ENCODE assay signal across 22 cellular contexts in the genomic region with DNA sequence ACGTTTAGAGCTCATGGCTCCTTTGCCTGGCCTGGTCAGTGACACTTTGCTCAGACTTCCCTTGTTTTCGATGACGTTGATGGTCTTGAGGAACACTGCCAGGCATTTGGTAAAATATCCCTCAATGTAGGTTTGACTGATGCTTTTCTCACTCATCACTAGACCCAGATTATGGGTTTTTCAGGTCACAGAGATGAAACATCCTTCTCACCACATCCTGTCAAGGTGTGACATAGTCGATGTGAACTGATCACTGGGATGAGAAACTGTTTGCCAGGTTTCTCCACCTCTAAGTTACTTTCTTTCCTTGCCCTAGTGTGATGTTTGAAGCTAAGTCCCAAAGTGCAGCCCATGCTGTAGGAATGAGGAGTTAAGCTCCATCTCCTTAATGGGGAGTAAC.
DNase-seq lines count a peak whose midpoint lies in the region; ATAC-seq, FAIRE-seq and TF ChIP-seq lines count a peak whose summit lies in the region.
"Had no signal": no experiment of that assay in that cellular context is flagged by ENCODE, and none has a peak within 500 bp of the region (broad histone marks: within the 10 kb centered on the region; RNA-seq: fewer than 3 reads in every experiment).

No MANE protein-coding gene starts in this region.

- 61 to 78% (median 71%) methylated on average over 4 of the region's 4 CpGs for WGBS in small intestine, 3 donors
- WGBS in hepatocyte (ENCODE audit: low lambda C conversion rate, missing lambda C conversion rate), result 91% methylated on average over 4 of the region's 4 CpGs

- intact Hi-C loops in activated CD4-positive, alpha-beta memory T cell treated with anti-CD3 and anti-CD28 coated beads for 36 hours (cut with micrococcal nuclease), result loop anchor here (2.0 kb wide), 1 partner anchor 82 kb away; the partner anchor contains the start of gene AFF3
- intact Hi-C loops in activated T-helper 1 cell treated with anti-CD3 and anti-CD28 coated beads, Interleukin-12 subunit alpha, Interleukin-12 subunit beta, Interleukin-2, Interleukin-4 antibody, amounts not matched to agents 30 ng/mL and 10 ng/mL and 1 ng/mL, durations not matched to agents 14 hours and 24 hours and 36 hours (cut with micrococcal nuclease), result loop anchor here (2.0 kb wide), 1 partner anchor 76 kb away; no protein-coding TSS in a partner anchor

- peak; percentile 16 for DNase-seq in activated CD4-positive, alpha-beta memory T cell treated with anti-CD3 and anti-CD28 coated beads for 36 hours
- DNase-seq in activated CD4-positive, alpha-beta memory T cell treated with anti-CD3 and anti-CD28 coated beads, Interleukin-2, amount 10 ng/mL, durations not matched to agents 7 days and 5 days, result no peak
- DNase-seq in GM12891 (ENCODE audit: insufficient read length, low spot score), result no peak
- DNase-seq in activated T-helper 1 cell treated with anti-CD3 and anti-CD28 coated beads, Interleukin-12 subunit alpha, Interleukin-12 subunit beta, Interleukin-2, Interleukin-4 antibody, amounts not matched to agents 30 ng/mL and 10 ng/mL and 1 ng/mL, durations not matched to agents 14 hours and 24 hours and 36 hours (ENCODE audit: low spot score), result peak; percentile 6
- peak; percentile 33 for DNase-seq in small intestine
- DNase-seq in hepatocyte (ENCODE audit: low spot score), result no peak
- DNase-seq: EL; endodermal cell; heart right ventricle; islet precursor cell; mammary epithelial cell; natural killer cell; NCI-H2029 treated with DMSO at 0.1 percent for 48 hours; NCI-H524 treated with DMSO at 0.1 percent for 48 hours; posterior cingulate gyrus; stimulated activated naive CD4-positive, alpha-beta T cell treated with Interleukin-2 at 50 U/mL for 16 hours had no signal

- H3K27me3 ChIP-seq in small intestine (ENCODE audit: control insufficient read depth in 2 of 2, insufficient read depth in 2 of 2, low read length in 2 of 2), result no peaks in the 10 kb centered on the region
- no peaks in the 10 kb centered on the region for H3K27me3 ChIP-seq in hepatocyte
- H3K27me3 ChIP-seq: ascending aorta, heart right ventricle had no signal

- POLR2A ChIA-PET in activated CD4-positive, alpha-beta memory T cell treated with anti-CD3 and anti-CD28 coated beads for 36 hours (lab: Charles Lee), result interaction anchor here (1.0 to 1.1 kb wide), 2 partner anchors 10 to 16 kb away, joined by 3 read pairs; no protein-coding TSS in a partner anchor
- POLR2A ChIA-PET in activated CD4-positive, alpha-beta memory T cell treated with anti-CD3 and anti-CD28 coated beads, Interleukin-2, amount 10 ng/mL, durations not matched to agents 7 days and 5 days (lab: Charles Lee), result no interaction called here

- peaks cover 4% of the 10 kb centered on the region for H3K79me2 ChIP-seq in hepatocyte

- no peak overlapping the region for H3K4me2 ChIP-seq in hepatocyte
- H3K4me2 ChIP-seq: smooth muscle cell had no signal

- no peaks in the 10 kb centered on the region for H4K20me1 ChIP-seq in hepatocyte (ENCODE audit: insufficient read depth, poor library complexity, severe bottlenecking)

- no peaks in the 10 kb centered on the region for H3K9me2 ChIP-seq in hepatocyte (replicated peaks; ENCODE audit: insufficient read depth)

- H3K27ac Mint-ChIP-seq in activated CD4-positive, alpha-beta memory T cell treated with anti-CD3 and anti-CD28 coated beads for 36 hours, result peak overlapping the region; percentile 53
- no peak overlapping the region for H3K27ac Mint-ChIP-seq in activated CD4-positive, alpha-beta memory T cell treated with anti-CD3 and anti-CD28 coated beads, Interleukin-2, amount 10 ng/mL, durations not matched to agents 7 days and 5 days
- peak overlapping the region; percentile 88 for H3K27ac Mint-ChIP-seq in activated T-helper 1 cell treated with anti-CD3 and anti-CD28 coated beads, Interleukin-12 subunit alpha, Interleukin-12 subunit beta, Interleukin-2, Interleukin-4 antibody, amounts not matched to agents 30 ng/mL and 10 ng/mL and 1 ng/mL, durations not matched to agents 14 hours and 24 hours and 36 hours
- H3K27ac Mint-ChIP-seq: endodermal cell, natural killer cell had no signal

- H3K27ac ChIP-seq in small intestine (ENCODE audit: low read depth in 1 of 2, low read length in 1 of 2), result peak overlapping the region in 1 of 2 donors; percentile 22
- H3K27ac ChIP-seq in hepatocyte, result no peak overlapping the region
- H3K27ac ChIP-seq: ascending aorta, heart right ventricle had no signal

- no peaks in the 10 kb centered on the region for H3K9me3 ChIP-seq in small intestine (ENCODE audit: control insufficient read depth, low read depth)
- no peaks in the 10 kb centered on the region for H3K9me3 ChIP-seq in hepatocyte (ENCODE audit: low read depth)
- H3K9me3 ChIP-seq: ascending aorta had no signal

- TF ChIP-seq CTCF in hepatocyte (IDR thresholded peaks at IDR 0.05; ENCODE audit: poor library complexity), result no peak

- H3K4me1 Mint-ChIP-seq in activated CD4-positive, alpha-beta memory T cell treated with anti-CD3 and anti-CD28 coated beads for 36 hours (ENCODE audit: low read depth), result peaks cover 30% of the 10 kb centered on the region
- H3K4me1 Mint-ChIP-seq in activated CD4-positive, alpha-beta memory T cell treated with anti-CD3 and anti-CD28 coated beads, Interleukin-2, amount 10 ng/mL, durations not matched to agents 7 days and 5 days, result peaks cover 6% of the 10 kb centered on the region
- peaks cover 25% of the 10 kb centered on the region for H3K4me1 Mint-ChIP-seq in activated T-helper 1 cell treated with anti-CD3 and anti-CD28 coated beads, Interleukin-12 subunit alpha, Interleukin-12 subunit beta, Interleukin-2, Interleukin-4 antibody, amounts not matched to agents 30 ng/mL and 10 ng/mL and 1 ng/mL, durations not matched to agents 14 hours and 24 hours and 36 hours (ENCODE audit: low read depth)
- H3K4me1 Mint-ChIP-seq: endodermal cell had no signal

- peaks cover 2% of the 10 kb centered on the region for H3K9me3 Mint-ChIP-seq in activated CD4-positive, alpha-beta memory T cell treated with anti-CD3 and anti-CD28 coated beads for 36 hours
- H3K9me3 Mint-ChIP-seq in activated CD4-positive, alpha-beta memory T cell treated with anti-CD3 and anti-CD28 coated beads, Interleukin-2, amount 10 ng/mL, durations not matched to agents 7 days and 5 days, result peaks cover 3% of the 10 kb centered on the region
- H3K9me3 Mint-ChIP-seq in activated T-helper 1 cell treated with anti-CD3 and anti-CD28 coated beads, Interleukin-12 subunit alpha, Interleukin-12 subunit beta, Interleukin-2, Interleukin-4 antibody, amounts not matched to agents 30 ng/mL and 10 ng/mL and 1 ng/mL, durations not matched to agents 14 hours and 24 hours and 36 hours, result peaks cover 3% of the 10 kb centered on the region
- H3K9me3 Mint-ChIP-seq: natural killer cell had no signal

- no peak overlapping the region for H3K4me3 Mint-ChIP-seq in activated CD4-positive, alpha-beta memory T cell treated with anti-CD3 and anti-CD28 coated beads for 36 hours
- H3K4me3 Mint-ChIP-seq in activated CD4-positive, alpha-beta memory T cell treated with anti-CD3 and anti-CD28 coated beads, Interleukin-2, amount 10 ng/mL, durations not matched to agents 7 days and 5 days, result no peak overlapping the region
- H3K4me3 Mint-ChIP-seq in activated T-helper 1 cell treated with anti-CD3 and anti-CD28 coated beads, Interleukin-12 subunit alpha, Interleukin-12 subunit beta, Interleukin-2, Interleukin-4 antibody, amounts not matched to agents 30 ng/mL and 10 ng/mL and 1 ng/mL, durations not matched to agents 14 hours and 24 hours and 36 hours, result peak overlapping the region; percentile 57
- H3K4me3 Mint-ChIP-seq: endodermal cell, natural killer cell had no signal

- H2AFZ ChIP-seq in hepatocyte, result no peak overlapping the region

- H3K4me3 ChIP-seq in small intestine (ENCODE audit: low read depth in 1 of 2, low read length in 2 of 2), result no peak overlapping the region
- no peak overlapping the region for H3K4me3 ChIP-seq in hepatocyte
- H3K4me3 ChIP-seq: ascending aorta, heart right ventricle, smooth muscle cell had no signal

- ATAC-seq in GM21515 (IDR thresholded peaks at IDR 0.05; ENCODE audit: unreplicated experiment) (no peak), HG02973 (IDR thresholded peaks at IDR 0.05; ENCODE audit: unreplicated experiment) (no peak)
- ATAC-seq: heart right ventricle, Right ventricle myocardium inferior had no signal

- CTCF ChIA-PET in activated CD4-positive, alpha-beta memory T cell treated with anti-CD3 and anti-CD28 coated beads for 36 hours (lab: Charles Lee), result no interaction called here
- CTCF ChIA-PET in activated CD4-positive, alpha-beta memory T cell treated with anti-CD3 and anti-CD28 coated beads, Interleukin-2, amount 10 ng/mL, durations not matched to agents 7 days and 5 days (lab: Charles Lee), result no interaction called here

- H3K4me1 ChIP-seq in small intestine (ENCODE audit: control insufficient read depth in 2 of 2, insufficient read depth in 1 of 2, low read depth in 1 of 2, low read length in 1 of 2), result no peaks in the 10 kb centered on the region
- peaks cover 2% of the 10 kb centered on the region for H3K4me1 ChIP-seq in hepatocyte (ENCODE audit: insufficient read depth)
- H3K4me1 ChIP-seq: ascending aorta had no signal

- no peaks in the 10 kb centered on the region for H3K36me3 ChIP-seq in small intestine (ENCODE audit: control insufficient read depth in 2 of 2, insufficient read depth in 2 of 2, low read length in 2 of 2)
- no peaks in the 10 kb centered on the region for H3K36me3 ChIP-seq in hepatocyte (replicated peaks; ENCODE audit: insufficient read depth, low read depth)
- H3K36me3 ChIP-seq: ascending aorta, heart right ventricle had no signal

- FAIRE-seq in GM12891 (lab: Jason Lieb, UNC), result peak; percentile 75
- FAIRE-seq in small intestine (lab: Jason Lieb, UNC), result no peak

- TF ChIP-seq POLR2A in GM12891 (IDR thresholded peaks at IDR 0.05; ENCODE audit: low read depth, low read length), result no peak

- H3K27me3 Mint-ChIP-seq in activated CD4-positive, alpha-beta memory T cell treated with anti-CD3 and anti-CD28 coated beads for 36 hours, result peaks cover 9% of the 10 kb centered on the region
- peaks cover 8% of the 10 kb centered on the region for H3K27me3 Mint-ChIP-seq in activated CD4-positive, alpha-beta memory T cell treated with anti-CD3 and anti-CD28 coated beads, Interleukin-2, amount 10 ng/mL, durations not matched to agents 7 days and 5 days
- H3K27me3 Mint-ChIP-seq in activated T-helper 1 cell treated with anti-CD3 and anti-CD28 coated beads, Interleukin-12 subunit alpha, Interleukin-12 subunit beta, Interleukin-2, Interleukin-4 antibody, amounts not matched to agents 30 ng/mL and 10 ng/mL and 1 ng/mL, durations not matched to agents 14 hours and 24 hours and 36 hours (ENCODE audit: insufficient read depth), result peaks cover 4% of the 10 kb centered on the region
- H3K27me3 Mint-ChIP-seq: IgD-negative memory B cell had no signal

- no peaks in the 10 kb centered on the region for H3K36me3 Mint-ChIP-seq in activated CD4-positive, alpha-beta memory T cell treated with anti-CD3 and anti-CD28 coated beads for 36 hours
- H3K36me3 Mint-ChIP-seq in activated CD4-positive, alpha-beta memory T cell treated with anti-CD3 and anti-CD28 coated beads, Interleukin-2, amount 10 ng/mL, durations not matched to agents 7 days and 5 days (ENCODE audit: low read depth), result no peaks in the 10 kb centered on the region
- H3K36me3 Mint-ChIP-seq in activated T-helper 1 cell treated with anti-CD3 and anti-CD28 coated beads, Interleukin-12 subunit alpha, Interleukin-12 subunit beta, Interleukin-2, Interleukin-4 antibody, amounts not matched to agents 30 ng/mL and 10 ng/mL and 1 ng/mL, durations not matched to agents 14 hours and 24 hours and 36 hours (ENCODE audit: low read depth), result peaks cover 2% of the 10 kb centered on the region
- H3K36me3 Mint-ChIP-seq: natural killer cell had no signal

Comparison
In these comparisons a context has a peak if more than half of its experiments do, and no peak if none do; other contexts are left out.
1. DNase-seq: peak in activated CD4-positive, alpha-beta memory T cell treated with anti-CD3 and anti-CD28 coated beads for 36 hours (single experiment), activated T-helper 1 cell treated with anti-CD3 and anti-CD28 coated beads, Interleukin-12 subunit alpha, Interleukin-12 subunit beta, Interleukin-2, Interleukin-4 antibody, amounts not matched to agents 30 ng/mL and 10 ng/mL and 1 ng/mL, durations not matched to agents 14 hours and 24 hours and 36 hours (single experiment) and small intestine (single experiment); none in activated CD4-positive, alpha-beta memory T cell treated with anti-CD3 and anti-CD28 coated beads, Interleukin-2, amount 10 ng/mL, durations not matched to agents 7 days and 5 days (single experiment), GM12891 (single experiment) and hepatocyte (single experiment).